ENCODE assay signal across 23 cellular contexts in genomic region chrX:24925430-24925829, GRCh38.
A peak's percentile ranks its signal among the peaks of the same experiment; 100 is the strongest.
DNase-seq lines count a peak whose midpoint lies in the region; FAIRE-seq and TF ChIP-seq lines count a peak whose summit lies in the region.
"Had no signal": no experiment of that assay in that cellular context is flagged by ENCODE, and none has a peak within 500 bp of the region (broad histone marks: within the 10 kb centered on the region; RNA-seq: fewer than 3 reads in every experiment).

No MANE protein-coding gene starts in this region.

- no peaks in the 10 kb centered on the region for H3K9me3 Mint-ChIP-seq in activated T-cell treated with anti-CD3 and anti-CD28 coated beads, Interleukin-2, amount 50 U/mL, for 24 hours
- no peaks in the 10 kb centered on the region for H3K9me3 Mint-ChIP-seq in activated T-helper 2 cell treated with anti-CD3 and anti-CD28 coated beads, Interferon-gamma antibody, Interleukin-2, Interleukin-4, amounts not matched to agents 10 μg/mL and 5 μg/mL and 100 μg/mL, durations not matched to agents 14 hours and 24 hours and 36 hours
- H3K9me3 Mint-ChIP-seq: CD4-positive, alpha-beta memory T cell had no signal

- H3K9me3 ChIP-seq in skeletal muscle tissue (ENCODE audit: control insufficient read depth in 3 of 3, low read length in 3 of 3), result no peaks in the 10 kb centered on the region
- H3K9me3 ChIP-seq: left ventricle myocardium inferior, right atrium auricular region, stomach, thyroid gland had no signal

- no peak for TF ChIP-seq POLR2A in H54 (IDR thresholded peaks at IDR 0.05; ENCODE audit: low read depth, low read length)

- peaks cover 0 to 3% (median 2%) of the 10 kb centered on the region in 3 donors for H3K4me1 ChIP-seq in skeletal muscle tissue (ENCODE audit: control insufficient read depth in 3 of 3, insufficient read depth in 3 of 3, low read length in 3 of 3)
- H3K4me1 ChIP-seq: left ventricle myocardium inferior, stomach, thyroid gland had no signal

- H3K4me1 Mint-ChIP-seq in activated T-cell treated with anti-CD3 and anti-CD28 coated beads, Interleukin-2, amount 50 U/mL, for 24 hours (ENCODE audit: low read depth), result peaks cover 18% of the 10 kb centered on the region
- peaks cover 18% of the 10 kb centered on the region for H3K4me1 Mint-ChIP-seq in activated T-helper 2 cell treated with anti-CD3 and anti-CD28 coated beads, Interferon-gamma antibody, Interleukin-2, Interleukin-4, amounts not matched to agents 10 μg/mL and 5 μg/mL and 100 μg/mL, durations not matched to agents 14 hours and 24 hours and 36 hours (ENCODE audit: low read depth)
- H3K4me1 Mint-ChIP-seq: CD4-positive, alpha-beta memory T cell had no signal

- no peaks in the 10 kb centered on the region for H3K36me3 ChIP-seq in skeletal muscle tissue (ENCODE audit: control insufficient read depth in 3 of 3, insufficient read depth in 3 of 3, low read length in 3 of 3)
- H3K36me3 ChIP-seq: left ventricle myocardium inferior, right atrium auricular region, thyroid gland had no signal

- intact Hi-C loops in activated T-helper 2 cell treated with anti-CD3 and anti-CD28 coated beads, Interferon-gamma antibody, Interleukin-2, Interleukin-4, amounts not matched to agents 10 μg/mL and 5 μg/mL and 100 μg/mL, durations not matched to agents 14 hours and 24 hours and 36 hours (cut with micrococcal nuclease), result no loop called here

- peak overlapping the region; percentile 8 for H3K27ac ChIP-seq in skeletal muscle tissue (ENCODE audit: low read depth, low read length)
- H3K27ac ChIP-seq: left ventricle myocardium inferior, right atrium auricular region, stomach, thyroid gland had no signal

- H3K27me3 Mint-ChIP-seq in activated T-cell treated with anti-CD3 and anti-CD28 coated beads, Interleukin-2, amount 50 U/mL, for 24 hours, result peaks cover 15% of the 10 kb centered on the region
- H3K27me3 Mint-ChIP-seq in activated T-helper 2 cell treated with anti-CD3 and anti-CD28 coated beads, Interferon-gamma antibody, Interleukin-2, Interleukin-4, amounts not matched to agents 10 μg/mL and 5 μg/mL and 100 μg/mL, durations not matched to agents 14 hours and 24 hours and 36 hours (ENCODE audit: low read depth), result no peaks in the 10 kb centered on the region
- H3K27me3 Mint-ChIP-seq: CD4-positive, alpha-beta memory T cell had no signal

- H3K27ac Mint-ChIP-seq in activated T-cell treated with anti-CD3 and anti-CD28 coated beads, Interleukin-2, amount 50 U/mL, for 24 hours, result peak overlapping the region; percentile 27
- peak overlapping the region; percentile 50 for H3K27ac Mint-ChIP-seq in activated T-helper 2 cell treated with anti-CD3 and anti-CD28 coated beads, Interferon-gamma antibody, Interleukin-2, Interleukin-4, amounts not matched to agents 10 μg/mL and 5 μg/mL and 100 μg/mL, durations not matched to agents 14 hours and 24 hours and 36 hours

- no peak overlapping the region for H3K9ac ChIP-seq in skeletal muscle tissue (ENCODE audit: low read depth in 1 of 3, low read length in 3 of 3)

- no peak overlapping the region for H3K4me3 ChIP-seq in skeletal muscle tissue (ENCODE audit: low read length in 3 of 3)
- H3K4me3 ChIP-seq: left ventricle myocardium inferior, right atrium auricular region, stomach, thyroid gland had no signal

- H3K36me3 Mint-ChIP-seq in activated T-cell treated with anti-CD3 and anti-CD28 coated beads, Interleukin-2, amount 50 U/mL, for 24 hours (ENCODE audit: low read depth), result peaks cover 40% of the 10 kb centered on the region
- peaks cover 13% of the 10 kb centered on the region for H3K36me3 Mint-ChIP-seq in activated T-helper 2 cell treated with anti-CD3 and anti-CD28 coated beads, Interferon-gamma antibody, Interleukin-2, Interleukin-4, amounts not matched to agents 10 μg/mL and 5 μg/mL and 100 μg/mL, durations not matched to agents 14 hours and 24 hours and 36 hours (ENCODE audit: low read depth)

- H3K27me3 ChIP-seq in skeletal muscle tissue (ENCODE audit: control insufficient read depth in 3 of 3, insufficient read depth in 3 of 3, low read length in 3 of 3), result no peaks in the 10 kb centered on the region
- H3K27me3 ChIP-seq: right atrium auricular region, stomach, thyroid gland had no signal

- FAIRE-seq in H54 (lab: Jason Lieb, UNC), result no peak
- FAIRE-seq: endometrium, keratinocyte had no signal

- DNase-seq in activated T-cell treated with anti-CD3 and anti-CD28 coated beads, Interleukin-2, amount 50 U/mL, for 24 hours, result no peak
- DNase-seq in activated T-cell treated with anti-CD3 and anti-CD28 coated beads, Interleukin-2, amount 50 U/mL, for 48 hours, result no peak
- DNase-seq in activated T-helper 2 cell treated with anti-CD3 and anti-CD28 coated beads, Interferon-gamma antibody, Interleukin-2, Interleukin-4, amounts not matched to agents 10 μg/mL and 5 μg/mL and 100 μg/mL, durations not matched to agents 14 hours and 24 hours and 36 hours (ENCODE audit: low spot score), result no peak
- DNase-seq in fibroblast of peridontal ligament (ENCODE audit: extremely low read depth), result peak; percentile 51
- DNase-seq in NCI-H2196 treated with DMSO at 0.1 percent for 48 hours (lab: John Stamatoyannopoulos, UW; ENCODE audit: unreplicated experiment), result no peak
- no peak for DNase-seq in H54 (ENCODE audit: insufficient read length, low spot score)
- no peak for DNase-seq in SKM-1 treated with dmso at 0.1 percent for 144 hours (lab: John Stamatoyannopoulos, UW; ENCODE audit: unreplicated experiment)
- DNase-seq: activated CD4-positive, alpha-beta T cell treated with anti-CD3 and anti-CD28 coated beads for 48 hours; activated naive CD4-positive, alpha-beta T cell; activated T-cell treated with anti-CD3 and anti-CD28 coated beads, Interleukin-2, amount 50 U/mL, for 1 hour; CD4-positive, alpha-beta memory T cell; left ventricle myocardium inferior; NCI-H1417; NCI-H2029; NCI-H524 treated with DMSO at 0.1 percent for 48 hours; SHP77; stomach; SW 1271; thyroid gland had no signal

- no peak overlapping the region for H3K4me3 Mint-ChIP-seq in activated T-cell treated with anti-CD3 and anti-CD28 coated beads, Interleukin-2, amount 50 U/mL, for 24 hours
- no peak overlapping the region for H3K4me3 Mint-ChIP-seq in activated T-helper 2 cell treated with anti-CD3 and anti-CD28 coated beads, Interferon-gamma antibody, Interleukin-2, Interleukin-4, amounts not matched to agents 10 μg/mL and 5 μg/mL and 100 μg/mL, durations not matched to agents 14 hours and 24 hours and 36 hours (ENCODE audit: low read depth)
- H3K4me3 Mint-ChIP-seq: CD4-positive, alpha-beta memory T cell had no signal
